Comparison of ENCODE assay signal across 8 cellular contexts in genomic region chr10:23095966-23096813, GRCh38. TPM values are rescaled to one million over a fixed set of nuclear protein-coding genes. Genes with fewer than 3 reads are reported as not detected.
DNase-seq lines count a peak whose midpoint lies in the region; ATAC-seq, FAIRE-seq and TF ChIP-seq lines count a peak whose summit lies in the region.

No MANE protein-coding gene starts in this region.

- DNase-seq in BJ (ENCODE audit: low read depth) (no peak), Peyer's patch (peak; percentile 47 to 71 (median 67)), heart left ventricle (peak; percentile 55 to 67 (median 60)), pancreas (peak; percentile 26 to 64 (median 47)), RCC 7860 (ENCODE audit: low spot score) (no peak)
- peak; percentile 55 for DNase-seq in activated naive CD8-positive, alpha-beta T cell treated with anti-CD3 and anti-CD28 coated beads, Interleukin-2, amount 10 ng/mL, durations not matched to agents 7 days and 5 days

- H3K4me1 Mint-ChIP-seq in activated naive CD8-positive, alpha-beta T cell treated with anti-CD3 and anti-CD28 coated beads, Interleukin-2, amount 10 ng/mL, durations not matched to agents 7 days and 5 days = peaks cover 21% of the 10 kb centered on the region

- H3K4me3 ChIP-seq in BJ (ENCODE audit: low read depth, low read length) (peak overlapping the region; percentile 67), Peyer's patch (peak overlapping the region; percentile 74 to 99 (median 86)), heart left ventricle (peak overlapping the region; percentile 66 to 91 (median 84)), pancreas (peak overlapping the region; percentile 38 to 68 (median 60))

- H3K36me3 ChIP-seq in BJ (ENCODE audit: control insufficient read depth, insufficient read depth, low read length) (no peaks in the 10 kb centered on the region), Peyer's patch (no peaks in the 10 kb centered on the region), heart left ventricle (no peaks in the 10 kb centered on the region), pancreas (no peaks in the 10 kb centered on the region)

- H3K9me3 ChIP-seq in Peyer's patch (no peaks in the 10 kb centered on the region), heart left ventricle (peaks cover 0 to 23% (median 3%) of the 10 kb centered on the region in 12 donors), pancreas (no peaks in the 10 kb centered on the region)

- POLR2A ChIA-PET in BJ (lab: Charles Lee) = no interaction called here
- POLR2A ChIA-PET in activated naive CD8-positive, alpha-beta T cell treated with anti-CD3 and anti-CD28 coated beads, Interleukin-2, amount 10 ng/mL, durations not matched to agents 7 days and 5 days (lab: Charles Lee) = interaction anchor here (0.9 kb wide), 1 partner anchor 382 kb away, joined by 3 read pairs; the partner anchor contains the start of gene PIP4K2A

- FAIRE-seq in pancreas (lab: Jason Lieb, UNC) = no peak
- FAIRE-seq in RCC 7860 (lab: Jason Lieb, UNC) = no peak

- intact Hi-C loops in heart left ventricle (cut with DNase I) (no loop called here), pancreas (cut with DNase I) (no loop called here)

- CTCF ChIA-PET in BJ (lab: Yijun Ruan, JAX) = interaction anchor here (1.4 kb wide), 1 partner anchor 18 kb away, joined by 3 read pairs; no protein-coding TSS in a partner anchor

- peaks cover 2% of the 10 kb centered on the region for H3K9me3 Mint-ChIP-seq in activated naive CD8-positive, alpha-beta T cell treated with anti-CD3 and anti-CD28 coated beads, Interleukin-2, amount 10 ng/mL, durations not matched to agents 7 days and 5 days

- H3K27me3 ChIP-seq in BJ (ENCODE audit: control insufficient read depth, insufficient read depth, low read length) (no peaks in the 10 kb centered on the region), Peyer's patch (no peaks in the 10 kb centered on the region), heart left ventricle (no peaks in the 10 kb centered on the region), pancreas (no peaks in the 10 kb centered on the region)

- H3K4me1 ChIP-seq in Peyer's patch (peaks cover 0 to 23% (median 4%) of the 10 kb centered on the region in 4 donors), heart left ventricle (peaks cover 0 to 42% (median 26%) of the 10 kb centered on the region in 12 donors), pancreas (peaks cover 0 to 8% (median 8%) of the 10 kb centered on the region in 3 donors)

- WGBS in heart left ventricle, 4 donors = 13 to 37% (median 15%) methylated on average over 6 to 21 of the region's 21 CpGs
- 18 to 21% methylated on average over 21 of the region's 21 CpGs for WGBS in pancreas, 2 donors

- no peak for TF ChIP-seq CTCF in BJ (IDR thresholded peaks at IDR 0.05; ENCODE audit: insufficient read depth, low read depth, low read length)
- TF ChIP-seq CTCF in Peyer's patch (IDR thresholded peaks at IDR 0.05) = no peak
- TF ChIP-seq CTCF in heart left ventricle (IDR thresholded peaks at IDR 0.05) = peak in 1 of 12 donors; percentile 10
- TF ChIP-seq CTCF in pancreas (IDR thresholded peaks at IDR 0.05) = no peak

- peak overlapping the region; percentile 88 for H3K27ac Mint-ChIP-seq in activated naive CD8-positive, alpha-beta T cell treated with anti-CD3 and anti-CD28 coated beads, Interleukin-2, amount 10 ng/mL, durations not matched to agents 7 days and 5 days

- ATAC-seq in GM18867 (IDR thresholded peaks at IDR 0.05; ENCODE audit: unreplicated experiment) (peak; percentile 49), HG03039 (IDR thresholded peaks at IDR 0.05; ENCODE audit: unreplicated experiment) (peak; percentile 43), heart left ventricle (peak; percentile 49 to 52 (median 50)), pancreas (peak; percentile 35 to 59 (median 50))
- peak; percentile 44 for ATAC-seq in activated naive CD8-positive, alpha-beta T cell treated with anti-CD3 and anti-CD28 coated beads, Interleukin-2, amount 10 ng/mL, durations not matched to agents 7 days and 5 days (ENCODE audit: low read depth)

- H3K27ac ChIP-seq in Peyer's patch (peak overlapping the region; percentile 88 to 99 (median 95)), heart left ventricle (peak overlapping the region; percentile 83 to 97 (median 95)), pancreas (peak overlapping the region; percentile 61 to 90 (median 84))

- H3K36me3 Mint-ChIP-seq in activated naive CD8-positive, alpha-beta T cell treated with anti-CD3 and anti-CD28 coated beads, Interleukin-2, amount 10 ng/mL, durations not matched to agents 7 days and 5 days = no peaks in the 10 kb centered on the region

- H3K27me3 Mint-ChIP-seq in activated naive CD8-positive, alpha-beta T cell treated with anti-CD3 and anti-CD28 coated beads, Interleukin-2, amount 10 ng/mL, durations not matched to agents 7 days and 5 days = peaks cover 12% of the 10 kb centered on the region

- peak overlapping the region; percentile 97 for H3K4me3 Mint-ChIP-seq in activated naive CD8-positive, alpha-beta T cell treated with anti-CD3 and anti-CD28 coated beads, Interleukin-2, amount 10 ng/mL, durations not matched to agents 7 days and 5 days

- TF ChIP-seq POLR2A in Peyer's patch (IDR thresholded peaks at IDR 0.05) = no peak
- TF ChIP-seq POLR2A in heart left ventricle (IDR thresholded peaks at IDR 0.05) = no peak

RNA-seq across cellular contexts. Expression of gene MSRB2, which starts 0.8 kb away (rescaled TPM):
- 46.9 and 48.6 TPM in 2 replicates for polyA plus RNA-seq in BJ (2011; rRNA removed)
- polyA minus RNA-seq in BJ (2011; rRNA and poly(A)+ RNA removed) = 9.5 and 22.7 TPM in 2 replicates
- total RNA-seq in Peyer's patch = 10 to 100 TPM in 3 of 4 donors, 1 to 10 TPM in 1; 9.1 to 17.6 (median 13.8) TPM
- 10 to 100 TPM; 11.1 to 12.1 TPM for total RNA-seq in activated naive CD8-positive, alpha-beta T cell treated with anti-CD3 and anti-CD28 coated beads, Interleukin-2, amount 10 ng/mL, durations not matched to agents 7 days and 5 days
- total RNA-seq in heart left ventricle = 100 to 1,000 TPM in 8 of 9 donors, 10 to 100 TPM in 1; 75.0 to 200 (median 139) TPM
- polyA plus RNA-seq in heart left ventricle = 100 to 1,000 TPM in 1 of 2 donors, 10 to 100 TPM in 1; 35.1 to 176 TPM
- total RNA-seq in pancreas = 10 to 100 TPM in 1 of 6 donors, 1 to 10 TPM in 5; 2.4 to 12.4 (median 4.7) TPM
- 10 to 100 TPM; 12.3 to 14.3 TPM for polyA plus RNA-seq in pancreas

Comparison
In these comparisons a context has a peak if more than half of its experiments do, and no peak if none do; other contexts are left out.
1. DNase-seq: peak in Peyer's patch (3 of 3), activated naive CD8-positive, alpha-beta T cell treated with anti-CD3 and anti-CD28 coated beads, Interleukin-2, amount 10 ng/mL, durations not matched to agents 7 days and 5 days (single experiment), heart left ventricle (5 of 5) and pancreas (6 of 6); none in BJ (single experiment) and RCC 7860 (single experiment).
2. RNA of gene MSRB2, which starts 0.8 kb away (total RNA-seq): 75.0 to 200 TPM in heart left ventricle; 9.1 to 17.6 TPM in Peyer's patch, 11.1 to 12.1 TPM in activated naive CD8-positive, alpha-beta T cell treated with anti-CD3 and anti-CD28 coated beads, Interleukin-2, amount 10 ng/mL, durations not matched to agents 7 days and 5 days and 2.4 to 12.4 TPM in pancreas; every median in the first group is over 4 times any median in the second.
3. Peak in every context shown above with its lines, with median percentiles within 50 percentile points of each other: H3K4me3 ChIP-seq, ATAC-seq and H3K27ac ChIP-seq.